ENCODE assay signal across 14 cellular contexts in the genomic region with DNA sequence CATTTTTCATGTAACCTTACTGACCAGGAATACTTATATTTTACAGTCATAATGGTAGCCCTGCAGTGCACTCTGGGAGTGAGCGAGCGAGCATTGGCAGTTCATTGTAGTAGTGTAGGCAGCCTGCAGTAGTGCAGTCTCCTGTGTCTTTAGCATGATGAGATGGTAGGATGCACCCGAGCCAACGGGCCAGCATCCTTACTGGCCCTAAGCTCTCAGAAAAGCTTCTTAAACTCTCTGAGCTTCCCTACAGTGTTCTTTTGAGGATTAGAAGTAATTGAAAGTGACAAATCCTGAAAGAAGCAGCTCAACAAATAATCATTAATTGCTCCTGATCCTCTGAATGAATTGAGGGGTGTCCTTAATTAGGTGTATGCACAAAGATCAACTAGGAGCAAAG.
"Had no signal": no experiment of that assay in that cellular context is flagged by ENCODE, and none has a peak within 500 bp of the region (broad histone marks: within the 10 kb centered on the region; RNA-seq: fewer than 3 reads in every experiment).

No MANE protein-coding gene starts in this region.

- H3K9me3 Mint-ChIP-seq: activated naive CD8-positive, alpha-beta T cell treated with anti-CD3 and anti-CD28 coated beads, Interleukin-2, amount 10 ng/mL, durations not matched to agents 7 days and 5 days; T-cell had no signal

- H3K27me3 ChIP-seq: brain microvascular endothelial cell, ovary, thyroid gland had no signal

- DNase-seq: activated CD4-positive, alpha-beta T cell treated with anti-CD3 and anti-CD28 coated beads for 48 hours; activated CD8-positive, alpha-beta memory T cell treated with anti-CD3 and anti-CD28 coated beads, Interleukin-2, amount 50 U/mL, for 48 hours; activated naive CD8-positive, alpha-beta T cell treated with anti-CD3 and anti-CD28 coated beads, Interleukin-2, amount 10 ng/mL, durations not matched to agents 7 days and 5 days; anterior cingulate cortex; brain microvascular endothelial cell; cerebellar nuclear complex; effector CD8-positive, alpha-beta T cell; foreskin fibroblast; ovary; stimulated activated CD4-positive, alpha-beta T cell treated with anti-CD3 and anti-CD28 coated beads, Interleukin-12 subunit alpha, Interleukin-12 subunit beta, amount 100 ng/mL, for 4 hours; stimulated activated CD4-positive, alpha-beta T cell treated with anti-CD3 and anti-CD28 coated beads, Interleukin-2, amount 100 ng/mL, for 24 hours; T-cell; thyroid gland had no signal

- H3K4me1 ChIP-seq: thyroid gland had no signal

- H3K27ac Mint-ChIP-seq: activated naive CD8-positive, alpha-beta T cell treated with anti-CD3 and anti-CD28 coated beads, Interleukin-2, amount 10 ng/mL, durations not matched to agents 7 days and 5 days; mesothelial cell of epicardium; T-cell had no signal

- H3K27me3 Mint-ChIP-seq: activated naive CD8-positive, alpha-beta T cell treated with anti-CD3 and anti-CD28 coated beads, Interleukin-2, amount 10 ng/mL, durations not matched to agents 7 days and 5 days; T-cell had no signal

- H3K9me3 ChIP-seq: ovary, thyroid gland had no signal

- H3K4me3 ChIP-seq: ovary, thyroid gland had no signal

- H3K27ac ChIP-seq: brain microvascular endothelial cell, ovary, thyroid gland had no signal

- ATAC-seq: T-cell had no signal

- H3K4me3 Mint-ChIP-seq: activated naive CD8-positive, alpha-beta T cell treated with anti-CD3 and anti-CD28 coated beads, Interleukin-2, amount 10 ng/mL, durations not matched to agents 7 days and 5 days; mesothelial cell of epicardium; T-cell had no signal

- H3K36me3 ChIP-seq: brain microvascular endothelial cell, ovary, thyroid gland had no signal
